ENCODE assay signal across 1 cellular context in genomic region chr7:56051339-56052191, GRCh38.
A peak's percentile ranks its signal among the peaks of the same experiment; 100 is the strongest.
TF ChIP-seq lines count a peak whose summit lies in the region.

Gene CCT6A, plus strand, starts transcription at chr7:56051765. Its CDS starts 84 bp downstream, at chr7:56051849.
Gene PSPH, minus strand, starts transcription at chr7:56051444. Its CDS starts 30,232 bp downstream, at chr7:56021212.

TF ChIP-seq in GM12878, 131 proteins besides CTCF, POLR2A, EP300 and RAD21 (continued from another document):
- TF ChIP-seq REST (IDR thresholded peaks at IDR 0.05; ENCODE audit: low read depth, low read length) = no peak
- TF ChIP-seq MEF2B (IDR thresholded peaks at IDR 0.05; ENCODE audit: partially characterized antibody, poor library complexity, severe bottlenecking) = no peak
- TF ChIP-seq E2F8 (IDR thresholded peaks at IDR 0.05; ENCODE audit: low read depth, partially characterized antibody) = no peak
- TF ChIP-seq ATF3 (IDR thresholded peaks at IDR 0.05; ENCODE audit: borderline replicate concordance, extremely low read depth, low read depth, low read length) = no peak
- peak; percentile 23; the same call in 1 of the 2 replicates for TF ChIP-seq PKNOX1 (IDR thresholded peaks at IDR 0.05)
- peak; percentile 21; the same call in 1 of the 2 replicates for TF ChIP-seq NR2F1 (conservative IDR thresholded peaks at IDR 0.05)
- 0 out of 2 replicates have a peak, but pooled peaks have one; percentile 12 for TF ChIP-seq SPI1 (IDR thresholded peaks at IDR 0.05; ENCODE audit: borderline replicate concordance, insufficient read depth, low read depth, low read length)
- TF ChIP-seq BCL3 (IDR thresholded peaks at IDR 0.05; ENCODE audit: borderline replicate concordance, insufficient read depth, low read depth, low read length, poor library complexity, severe bottlenecking) = no peak
- peak; percentile 91 for TF ChIP-seq PML (IDR thresholded peaks at IDR 0.05; ENCODE audit: low read length)
- TF ChIP-seq CEBPB (IDR thresholded peaks at IDR 0.05; ENCODE audit: borderline replicate concordance in 1 of 2, low read depth in 2 of 2, low read length in 2 of 2) = no peak
- no peak for TF ChIP-seq RAD51 (IDR thresholded peaks at IDR 0.05)
